ENCODE assay signal across 19 cellular contexts in genomic region chr5:26889810-26890209, GRCh38.
A peak's percentile ranks its signal among the peaks of the same experiment; 100 is the strongest.
DNase-seq lines count a peak whose midpoint lies in the region; ATAC-seq lines count a peak whose summit lies in the region.
"Had no signal": no experiment of that assay in that cellular context is flagged by ENCODE, and none has a peak within 500 bp of the region (broad histone marks: within the 10 kb centered on the region; RNA-seq: fewer than 3 reads in every experiment).

No MANE protein-coding gene starts in this region.

- DNase-seq in DMS 273 (lab: John Stamatoyannopoulos, UW; ENCODE audit: unreplicated experiment) = peak; percentile 40
- DNase-seq in DMS 273 treated with DMSO at 0.1 percent for 48 hours (lab: John Stamatoyannopoulos, UW) = no peak
- DNase-seq in NCI-H1436 treated with DMSO at 0.1 percent for 48 hours (lab: John Stamatoyannopoulos, UW) = peak; percentile 76
- DNase-seq in NCI-H526 treated with DMSO at 0.1 percent for 48 hours (lab: John Stamatoyannopoulos, UW) = peak; percentile 3
- peak; percentile 5 for DNase-seq in myocyte (ENCODE audit: low read depth)
- no peak for DNase-seq in H4 (ENCODE audit: low spot score)
- no peak for DNase-seq in HUDEP-2 (lab: John Stamatoyannopoulos, UW; ENCODE audit: unreplicated experiment in 76 of 76)
- DNase-seq: activated CD4-positive, alpha-beta T cell treated with anti-CD3 and anti-CD28 coated beads, Interleukin-2, amount 50 U/mL, for 48 hours; activated T-cell treated with anti-CD3 and anti-CD28 coated beads, Interleukin-2, amount 50 U/mL, for 24 hours; body of pancreas; cortex of kidney; foreskin melanocyte; left colon; nucleus accumbens; right lobe of liver; T-cell; upper lobe of left lung had no signal

- ATAC-seq in HG03521 (IDR thresholded peaks at IDR 0.05; ENCODE audit: unreplicated experiment) = no peak
- ATAC-seq: activated naive CD4-positive, alpha-beta T cell treated with anti-CD3 and anti-CD28 coated beads, Interleukin-2, amount 50 U/mL, for 72 hours; body of pancreas; left colon; right lobe of liver; T-cell had no signal

Comparison
In these comparisons a context has a peak if more than half of its experiments do, and no peak if none do; other contexts are left out.
1. DNase-seq: peak in DMS 273 (single experiment), NCI-H1436 treated with DMSO at 0.1 percent for 48 hours (single experiment), NCI-H526 treated with DMSO at 0.1 percent for 48 hours (single experiment) and myocyte (single experiment); none in DMS 273 treated with DMSO at 0.1 percent for 48 hours (single experiment), H4 (single experiment) and HUDEP-2 (0 of 76).